ENCODE assay signal across 12 cellular contexts in the genomic region with DNA sequence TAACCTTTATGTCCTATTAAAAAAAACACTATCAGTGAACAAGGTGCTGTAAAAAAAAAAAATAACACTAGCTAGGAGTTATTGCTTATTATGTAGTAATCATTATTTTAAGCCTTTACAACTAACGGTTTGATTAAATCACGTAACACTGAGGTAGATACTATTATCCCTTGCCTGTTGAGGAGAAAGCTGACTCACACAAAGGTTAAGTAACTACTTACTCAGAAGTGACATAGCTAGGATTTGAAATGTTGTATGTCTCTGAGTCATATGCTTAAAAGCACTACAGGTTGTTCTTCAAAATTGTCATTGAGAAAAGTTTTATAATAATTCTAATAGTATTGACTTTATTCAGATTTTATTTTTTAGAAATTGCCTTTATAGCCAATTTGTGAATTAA. TPM values are rescaled to one million over a fixed set of nuclear protein-coding genes. Genes with fewer than 3 reads are reported as not detected.
A peak's percentile ranks its signal among the peaks of the same experiment; 100 is the strongest.
DNase-seq lines count a peak whose midpoint lies in the region; ATAC-seq and TF ChIP-seq lines count a peak whose summit lies in the region.
"Had no signal": no experiment of that assay in that cellular context is flagged by ENCODE, and none has a peak within 500 bp of the region (broad histone marks: within the 10 kb centered on the region; RNA-seq: fewer than 3 reads in every experiment).

No MANE protein-coding gene starts in this region.

- H3K79me2 ChIP-seq in hepatocyte: peaks cover 71% of the 10 kb centered on the region

- peaks cover 8% of the 10 kb centered on the region for H3K9me3 Mint-ChIP-seq in MCF 10A (ENCODE audit: unreplicated experiment)

- intact Hi-C loops in MCF 10A (cut with micrococcal nuclease): no loop called here
- intact Hi-C loops in breast epithelium (cut with DNase I; ENCODE audit: low total_unique reads): no loop called here

- WGBS in hepatocyte (ENCODE audit: low lambda C conversion rate, missing lambda C conversion rate): 96% methylated on average over 2 of the region's 2 CpGs
- WGBS in upper lobe of left lung, 2 donors: 75 to 89% methylated on average over 2 of the region's 2 CpGs

- H3K9me3 ChIP-seq in breast epithelium (peaks cover 0 to 9% of the 10 kb centered on the region in 2 donors), hepatocyte (ENCODE audit: low read depth) (peaks cover 10% of the 10 kb centered on the region), upper lobe of left lung (peaks cover 0 to 9% (median 4%) of the 10 kb centered on the region in 4 donors)

- no peak overlapping the region for H2AFZ ChIP-seq in hepatocyte
- H2AFZ ChIP-seq: PC-9 had no signal

- H3K4me3 Mint-ChIP-seq in MCF 10A (ENCODE audit: unreplicated experiment): no peak overlapping the region

- no peaks in the 10 kb centered on the region for H4K20me1 ChIP-seq in hepatocyte (ENCODE audit: insufficient read depth, poor library complexity, severe bottlenecking)

- H3K27me3 Mint-ChIP-seq in MCF 10A (ENCODE audit: insufficient read depth, unreplicated experiment): no peaks in the 10 kb centered on the region

- TF ChIP-seq EP300 in upper lobe of left lung (IDR thresholded peaks at IDR 0.05): no peak

- no peaks in the 10 kb centered on the region for H3K9me2 ChIP-seq in hepatocyte (replicated peaks; ENCODE audit: insufficient read depth)

- no peak overlapping the region for H3K27ac ChIP-seq in breast epithelium
- no peak overlapping the region for H3K27ac ChIP-seq in hepatocyte
- H3K27ac ChIP-seq in upper lobe of left lung: no peak overlapping the region
- H3K27ac ChIP-seq: adrenal gland, transverse colon had no signal

- H3K27ac Mint-ChIP-seq in MCF 10A (ENCODE audit: low read depth, unreplicated experiment): no peak overlapping the region

- H3K36me3 ChIP-seq in breast epithelium: peaks cover 4% of the 10 kb centered on the region
- no peaks in the 10 kb centered on the region for H3K36me3 ChIP-seq in hepatocyte (replicated peaks; ENCODE audit: insufficient read depth, low read depth)
- H3K36me3 ChIP-seq in upper lobe of left lung: peaks cover 10 to 87% (median 24%) of the 10 kb centered on the region in 4 donors

- H3K4me2 ChIP-seq in hepatocyte: no peak overlapping the region
- H3K4me2 ChIP-seq: PC-9 had no signal

- H3K4me1 Mint-ChIP-seq in MCF 10A (ENCODE audit: insufficient read depth, unreplicated experiment): no peaks in the 10 kb centered on the region

- peaks cover 91% of the 10 kb centered on the region for H3K36me3 Mint-ChIP-seq in MCF 10A (ENCODE audit: insufficient read depth, unreplicated experiment)

- TF ChIP-seq POLR2A in breast epithelium (IDR thresholded peaks at IDR 0.05): no peak
- TF ChIP-seq POLR2A in upper lobe of left lung (IDR thresholded peaks at IDR 0.05): no peak

- DNase-seq in MCF 10A (ENCODE audit: unreplicated experiment) (peak; percentile 80), breast epithelium (ENCODE audit: low spot score in 2 of 2) (no peak), amniotic epithelial cell (ENCODE audit: low read depth) (peak; percentile 88), hepatocyte (ENCODE audit: low spot score) (peak; percentile 5), T-helper 2 cell (no peak), superior temporal gyrus (ENCODE audit: extremely low spot score) (no peak), upper lobe of left lung (no peak)
- DNase-seq: adrenal gland, T-helper 9 cell, transverse colon had no signal

- POLR2A ChIA-PET in MCF 10A (lab: Yijun Ruan, JAX): interaction anchor here (0.6 to 2.5 kb wide), 10 partner anchors 9 to 1850 kb away, joined by 3 to 27 read pairs (median 4); partner anchors contain the start of genes ARSB, HOMER1 and TENT2

- H3K27me3 ChIP-seq in breast epithelium (no peaks in the 10 kb centered on the region), hepatocyte (no peaks in the 10 kb centered on the region), upper lobe of left lung (no peaks in the 10 kb centered on the region)
- H3K27me3 ChIP-seq: adrenal gland, transverse colon had no signal

- CTCF ChIA-PET in MCF 10A (lab: Yijun Ruan, JAX): interaction anchor here (0.6 to 0.9 kb wide), 4 partner anchors 8 to 124 kb away, joined by 3 to 4 read pairs (median 4); no protein-coding TSS in a partner anchor

- H3K4me3 ChIP-seq in breast epithelium: no peak overlapping the region
- H3K4me3 ChIP-seq in hepatocyte: no peak overlapping the region
- no peak overlapping the region for H3K4me3 ChIP-seq in upper lobe of left lung
- H3K4me3 ChIP-seq: adrenal gland, PC-9, transverse colon had no signal

- TF ChIP-seq CTCF in MCF 10A (IDR thresholded peaks at IDR 0.05; ENCODE audit: unreplicated experiment): no peak
- no peak for TF ChIP-seq CTCF in breast epithelium (IDR thresholded peaks at IDR 0.05)
- no peak for TF ChIP-seq CTCF in hepatocyte (IDR thresholded peaks at IDR 0.05; ENCODE audit: poor library complexity)
- TF ChIP-seq CTCF in upper lobe of left lung (IDR thresholded peaks at IDR 0.05): no peak

- no peaks in the 10 kb centered on the region for H3K4me1 ChIP-seq in breast epithelium
- H3K4me1 ChIP-seq in hepatocyte (ENCODE audit: insufficient read depth): no peaks in the 10 kb centered on the region
- peaks cover 0 to 8% (median 3%) of the 10 kb centered on the region in 4 donors for H3K4me1 ChIP-seq in upper lobe of left lung
- H3K4me1 ChIP-seq: transverse colon had no signal

- ATAC-seq in HG02840 (IDR thresholded peaks at IDR 0.05; ENCODE audit: low FRiP score, unreplicated experiment): no peak
- no peak for ATAC-seq in upper lobe of left lung (ENCODE audit: low FRiP score in 2 of 2)

- BruUV-seq in MCF 10A (replicated peaks; lab: Mats Ljungman, UMichigan): no TSS peak

RNA-seq across cellular contexts. Expression of gene TENT2, which starts 8.8 kb away (rescaled TPM):
- 66.7 and 72.4 TPM in 2 replicates for total RNA-seq in MCF 10A (2022)
- 100 to 1,000 TPM in 1 of 3 donors, 10 to 100 TPM in 2; 92.4 to 141 (median 93.3) TPM for total RNA-seq in breast epithelium
- total RNA-seq in hepatocyte: 44.9 and 51.5 TPM in 2 replicates
- polyA plus RNA-seq in hepatocyte: 18.1 and 22.2 TPM in 2 replicates
- 10 to 100 TPM; 55.6 to 77.2 (median 61.9) TPM for total RNA-seq in upper lobe of left lung

Comparison
In these comparisons a context has a peak if more than half of its experiments do, and no peak if none do; other contexts are left out.
1. DNase-seq: peak in MCF 10A (single experiment), amniotic epithelial cell (single experiment) and hepatocyte (single experiment); none in breast epithelium (0 of 2), T-helper 2 cell (0 of 5), superior temporal gyrus (single experiment) and upper lobe of left lung (0 of 2).